Comparison of ENCODE assay signal across 33 cellular contexts in genomic region chr7:1326511-1326785, GRCh38.
"Had no signal": no experiment of that assay in that cellular context is flagged by ENCODE, and none has a peak within 500 bp of the region (broad histone marks: within the 10 kb centered on the region; RNA-seq: fewer than 3 reads in every experiment).

No MANE protein-coding gene starts in this region.

- H3K4me1 Mint-ChIP-seq: activated B cell treated with CpG ODN at 0.5 μM for 24 hours; activated CD4-positive, alpha-beta T cell treated with anti-CD3 and anti-CD28 coated beads, Interleukin-2, amount 10 ng/mL, durations not matched to agents 24 days and 14 days; activated naive CD4-positive, alpha-beta T cell treated with anti-CD3 and anti-CD28 coated beads, Interleukin-2, amount 50 U/mL, for 24 hours; activated naive CD8-positive, alpha-beta T cell treated with anti-CD3 and anti-CD28 coated beads for 36 hours; activated naive CD8-positive, alpha-beta T cell treated with anti-CD3 and anti-CD28 coated beads, Interleukin-2, amount 50 U/mL, for 24 hours had no signal

- H3K36me3 Mint-ChIP-seq: activated CD4-positive, alpha-beta memory T cell treated with anti-CD3 and anti-CD28 coated beads for 36 hours; activated naive CD4-positive, alpha-beta T cell treated with anti-CD3 and anti-CD28 coated beads, Interleukin-2, amount 50 U/mL, for 24 hours; activated naive CD8-positive, alpha-beta T cell treated with anti-CD3 and anti-CD28 coated beads for 36 hours had no signal

- H3K4me1 ChIP-seq: adrenal gland, body of pancreas had no signal

- H3K9me3 Mint-ChIP-seq: activated B cell treated with CpG ODN at 0.5 μM for 24 hours; activated CD4-positive, alpha-beta memory T cell treated with anti-CD3 and anti-CD28 coated beads for 36 hours; activated CD4-positive, alpha-beta T cell treated with anti-CD3 and anti-CD28 coated beads, Interleukin-2, amount 10 ng/mL, durations not matched to agents 24 days and 14 days; activated naive CD4-positive, alpha-beta T cell treated with anti-CD3 and anti-CD28 coated beads for 36 hours; activated naive CD4-positive, alpha-beta T cell treated with anti-CD3 and anti-CD28 coated beads, Interleukin-2, amount 50 U/mL, for 24 hours; activated naive CD8-positive, alpha-beta T cell treated with anti-CD3 and anti-CD28 coated beads for 36 hours; activated naive CD8-positive, alpha-beta T cell treated with anti-CD3 and anti-CD28 coated beads, Interleukin-2, amount 50 U/mL, for 24 hours; activated T-helper 1 cell treated with anti-CD3 and anti-CD28 coated beads, Interleukin-12 subunit alpha, Interleukin-12 subunit beta, Interleukin-2, Interleukin-4 antibody, amounts not matched to agents 30 ng/mL and 10 ng/mL and 1 ng/mL, durations not matched to agents 14 hours and 24 hours and 36 hours; activated T-helper 2 cell treated with anti-CD3 and anti-CD28 coated beads, Interferon-gamma antibody, Interleukin-2, Interleukin-4, amounts not matched to agents 10 μg/mL and 5 μg/mL and 100 μg/mL, durations not matched to agents 14 hours and 24 hours and 36 hours; effector memory CD8-positive, alpha-beta T cell; T-helper 2 cell treated with Interferon-gamma antibody and Interleukin-4, amounts not matched to agents 5 μg/mL and 100 μg/mL, for 36 hours had no signal

- H3K4me3 Mint-ChIP-seq: activated B cell treated with CpG ODN at 0.5 μM for 24 hours; activated CD4-positive, alpha-beta memory T cell treated with anti-CD3 and anti-CD28 coated beads for 36 hours; activated CD4-positive, alpha-beta T cell treated with anti-CD3 and anti-CD28 coated beads, Interleukin-2, amount 10 ng/mL, durations not matched to agents 24 days and 14 days; activated naive CD4-positive, alpha-beta T cell treated with anti-CD3 and anti-CD28 coated beads for 36 hours; activated naive CD4-positive, alpha-beta T cell treated with anti-CD3 and anti-CD28 coated beads, Interleukin-2, amount 50 U/mL, for 24 hours; activated naive CD8-positive, alpha-beta T cell treated with anti-CD3 and anti-CD28 coated beads for 36 hours; activated naive CD8-positive, alpha-beta T cell treated with anti-CD3 and anti-CD28 coated beads, Interleukin-2, amount 50 U/mL, for 24 hours; activated T-helper 1 cell treated with anti-CD3 and anti-CD28 coated beads, Interleukin-12 subunit alpha, Interleukin-12 subunit beta, Interleukin-2, Interleukin-4 antibody, amounts not matched to agents 30 ng/mL and 10 ng/mL and 1 ng/mL, durations not matched to agents 14 hours and 24 hours and 36 hours; effector memory CD8-positive, alpha-beta T cell; T-helper 17 cell; T-helper 2 cell treated with Interferon-gamma antibody and Interleukin-4, amounts not matched to agents 5 μg/mL and 100 μg/mL, for 36 hours had no signal

- DNase-seq: activated B cell treated with CpG ODN at 0.5 μM for 24 hours; activated CD4-positive, alpha-beta memory T cell treated with anti-CD3 and anti-CD28 coated beads for 36 hours; activated CD4-positive, alpha-beta T cell treated with anti-CD3 and anti-CD28 coated beads, Interleukin-2, amount 10 ng/mL, durations not matched to agents 24 days and 14 days; activated CD8-positive, alpha-beta memory T cell treated with anti-CD3 and anti-CD28 coated beads, Interleukin-2, amount 50 U/mL, for 48 hours; activated effector memory CD4-positive, alpha-beta T cell treated with anti-CD3 and anti-CD28 coated beads, Interleukin-2, amount 50 U/mL, for 16 hours; activated naive CD4-positive, alpha-beta T cell treated with anti-CD3 and anti-CD28 coated beads for 36 hours; activated naive CD8-positive, alpha-beta T cell treated with anti-CD3 and anti-CD28 coated beads for 36 hours; activated naive CD8-positive, alpha-beta T cell treated with anti-CD3 and anti-CD28 coated beads, Interleukin-2, amount 50 U/mL, for 24 hours; activated T-cell treated with anti-CD3 and anti-CD28 coated beads for 4 hours; activated T-cell treated with anti-CD3 and anti-CD28 coated beads, Interleukin-2, amount 50 U/mL, for 48 hours; adrenal gland; amygdala; body of pancreas; caudate nucleus; cortex of kidney; dermis blood vessel endothelial cell; effector CD4-positive, alpha-beta T cell; effector memory CD8-positive, alpha-beta T cell; esophagus squamous epithelium; foreskin melanocyte; head of caudate nucleus; T-helper 1 cell; T-helper 17 cell; T1000 had no signal

- ATAC-seq: activated CD4-positive, CD25-positive, alpha-beta regulatory T cell treated with anti-CD3 and anti-CD28 coated beads, Interleukin-2, amount 50 U/mL, for 24 hours; activated naive CD8-positive, alpha-beta T cell treated with anti-CD3 and anti-CD28 coated beads, Interleukin-2, amount 50 U/mL, for 24 hours; body of pancreas; effector memory CD8-positive, alpha-beta T cell; gastroesophageal sphincter; T-helper 17 cell had no signal

- H3K36me3 ChIP-seq: adrenal gland, esophagus squamous epithelium, gastroesophageal sphincter, WERI-Rb-1 had no signal

- H3K27ac ChIP-seq: adrenal gland, body of pancreas, epithelial cell of prostate, esophagus squamous epithelium, gastroesophageal sphincter, WERI-Rb-1 had no signal

- FAIRE-seq: colon had no signal

- H3K4me3 ChIP-seq: adrenal gland, body of pancreas, esophagus squamous epithelium, gastroesophageal sphincter had no signal

- H3K9me3 ChIP-seq: adrenal gland, body of pancreas, esophagus squamous epithelium, gastroesophageal sphincter had no signal
